In genomic region chr19:35034005-35034502, GRCh38 we compare ENCODE assay signal across 33 cellular contexts. TPM values are rescaled to one million over a fixed set of nuclear protein-coding genes. Genes with fewer than 3 reads are reported as not detected.
"Had no signal": no experiment of that assay in that cellular context is flagged by ENCODE, and none has a peak within 500 bp of the region (broad histone marks: within the 10 kb centered on the region; RNA-seq: fewer than 3 reads in every experiment).

No MANE protein-coding gene starts in this region.

- DNase-seq: activated CD4-positive, alpha-beta T cell treated with anti-CD3 and anti-CD28 coated beads for 48 hours; activated CD4-positive, alpha-beta T cell treated with anti-CD3 and anti-CD28 coated beads, Interleukin-2, amount 50 U/mL, for 48 hours; activated CD8-positive, alpha-beta memory T cell treated with anti-CD3 and anti-CD28 coated beads for 24 hours; activated effector memory CD4-positive, alpha-beta T cell treated with Interleukin-2 at 50 U/mL for 16 hours; activated naive CD4-positive, alpha-beta T cell treated with Interleukin-2 at 50 U/mL for 16 hours; activated naive CD8-positive, alpha-beta T cell treated with anti-CD3 and anti-CD28 coated beads for 36 hours; adrenal gland; colonic mucosa; effector CD8-positive, alpha-beta T cell; esophagus squamous epithelium; hippocampal formation; left cardiac atrium; midbrain; posterior cingulate gyrus; right lobe of liver; stimulated activated CD4-positive, alpha-beta T cell treated with anti-CD3 and anti-CD28 coated beads, Interleukin-4, amount 100 ng/mL, for 4 hours; stimulated activated CD8-positive, alpha-beta memory T cell treated with anti-CD3 and anti-CD28 coated beads, Interleukin-4, amount 100 ng/mL, for 48 hours; stimulated activated naive B cell treated with anti-CD40 and anti-IgM and Interleukin-4, amounts not matched to agents 10 μg/mL and 1 μg/mL and 100 μg/mL, for 72 hours; stomach; thyroid gland had no signal

- H3K36me3 Mint-ChIP-seq: activated naive CD8-positive, alpha-beta T cell treated with anti-CD3 and anti-CD28 coated beads for 36 hours; brain; naive thymus-derived CD8-positive, alpha-beta T cell; neural progenitor cell; stimulated activated naive B cell treated with anti-CD40 and anti-IgM and Interleukin-4, amounts not matched to agents 10 μg/mL and 1 μg/mL and 100 μg/mL, for 72 hours had no signal

- ATAC-seq: left cardiac atrium; naive thymus-derived CD8-positive, alpha-beta T cell; right lobe of liver; stimulated activated naive B cell treated with anti-CD40 and anti-IgM and Interleukin-4, amounts not matched to agents 10 μg/mL and 1 μg/mL and 100 μg/mL, for 72 hours had no signal

- H3K9me3 Mint-ChIP-seq: activated naive CD8-positive, alpha-beta T cell treated with anti-CD3 and anti-CD28 coated beads for 36 hours; brain; naive thymus-derived CD8-positive, alpha-beta T cell; neural progenitor cell; stimulated activated naive B cell treated with anti-CD40 and anti-IgM and Interleukin-4, amounts not matched to agents 10 μg/mL and 1 μg/mL and 100 μg/mL, for 72 hours had no signal

- H3K27me3 ChIP-seq: adrenal gland, ascending aorta, right lobe of liver, thyroid gland, vagina had no signal

- H3K4me3 Mint-ChIP-seq: activated naive CD8-positive, alpha-beta T cell treated with anti-CD3 and anti-CD28 coated beads for 36 hours; neural progenitor cell; stimulated activated naive B cell treated with anti-CD40 and anti-IgM and Interleukin-4, amounts not matched to agents 10 μg/mL and 1 μg/mL and 100 μg/mL, for 72 hours had no signal

- H3K4me3 ChIP-seq: adrenal gland, ascending aorta, cardiac muscle cell, colonic mucosa, esophagus squamous epithelium, neural progenitor cell, right lobe of liver, skin epidermis, stomach, thyroid gland, upper lobe of left lung, vagina had no signal

- H3K36me3 ChIP-seq: adrenal gland, cardiac muscle cell, colonic mucosa, neural progenitor cell, thyroid gland, vagina had no signal

- H3K9me3 ChIP-seq: adrenal gland, ascending aorta, colonic mucosa, esophagus squamous epithelium, right lobe of liver, stomach, thyroid gland, upper lobe of left lung, vagina had no signal

- H3K4me1 ChIP-seq: colonic mucosa had no signal

- H3K27ac Mint-ChIP-seq: activated naive CD8-positive, alpha-beta T cell treated with anti-CD3 and anti-CD28 coated beads for 36 hours; neural progenitor cell; stimulated activated naive B cell treated with anti-CD40 and anti-IgM and Interleukin-4, amounts not matched to agents 10 μg/mL and 1 μg/mL and 100 μg/mL, for 72 hours had no signal

- H3K27ac ChIP-seq: adrenal gland, ascending aorta, cardiac muscle cell, colonic mucosa, epithelial cell of prostate, esophagus squamous epithelium, neural progenitor cell, right lobe of liver, skin epidermis, stomach, thyroid gland, upper lobe of left lung, vagina had no signal

RNA-seq across cellular contexts. Expression of gene HPN, which starts 7.5 kb away (rescaled TPM):
- total RNA-seq: dermis microvascular lymphatic vessel endothelial cell; frontal cortex; T-helper 1 cell treated with Interleukin-12 subunit alpha and Interleukin-12 subunit beta and Interleukin-4 antibody, amounts not matched to agents 30 ng/mL and 1 ng/mL, for 36 hours; vagina had no signal
- polyA plus RNA-seq: keratinocyte had no signal
